Comparison of ENCODE assay signal across 19 cellular contexts in genomic region chr13:23634897-23635296, GRCh38.
"Had no signal": no experiment of that assay in that cellular context is flagged by ENCODE, and none has a peak within 500 bp of the region (broad histone marks: within the 10 kb centered on the region; RNA-seq: fewer than 3 reads in every experiment).

No MANE protein-coding gene starts in this region.

- H3K4me3 ChIP-seq: adrenal gland, esophagus squamous epithelium, right lobe of liver, suprapubic skin, transverse colon, vagina had no signal

- H3K27me3 ChIP-seq: adrenal gland, esophagus squamous epithelium, right lobe of liver, suprapubic skin, transverse colon, vagina had no signal

- DNase-seq: activated CD4-positive, alpha-beta T cell treated with anti-CD3 and anti-CD28 coated beads for 1 hour; activated CD8-positive, alpha-beta memory T cell treated with anti-CD3 and anti-CD28 coated beads for 24 hours; activated CD8-positive, alpha-beta memory T cell treated with anti-CD3 and anti-CD28 coated beads, Interleukin-2, amount 50 U/mL, for 48 hours; activated effector memory CD4-positive, alpha-beta T cell treated with anti-CD3 and anti-CD28 coated beads, Interleukin-2, amount 50 U/mL, for 16 hours; activated T-cell treated with anti-CD3 and anti-CD28 coated beads, Interleukin-2, amount 50 U/mL, for 72 hours; adrenal gland; cerebellar nuclear complex; effector memory CD4-positive, alpha-beta T cell; esophagus squamous epithelium; left cardiac atrium; mesenchymal stem cell; naive thymus-derived CD4-positive, alpha-beta T cell; right lobe of liver; small intestine; stimulated activated CD4-positive, alpha-beta T cell treated with anti-CD3 and anti-CD28 coated beads, Interleukin-15, amount 100 ng/mL, for 24 hours; stimulated activated CD4-positive, alpha-beta T cell treated with anti-CD3 and anti-CD28 coated beads, Interleukin-2, amount 100 ng/mL, for 48 hours; transverse colon had no signal

- H3K36me3 ChIP-seq: adrenal gland, esophagus squamous epithelium, right lobe of liver, suprapubic skin, transverse colon, vagina had no signal

- H3K27ac ChIP-seq: adrenal gland, esophagus squamous epithelium, right lobe of liver, suprapubic skin, transverse colon, vagina had no signal

- H3K9me3 ChIP-seq: adrenal gland, esophagus squamous epithelium, right lobe of liver, suprapubic skin, transverse colon, vagina had no signal
